19 cellular contexts compared by ENCODE assay signal in the genomic region with DNA sequence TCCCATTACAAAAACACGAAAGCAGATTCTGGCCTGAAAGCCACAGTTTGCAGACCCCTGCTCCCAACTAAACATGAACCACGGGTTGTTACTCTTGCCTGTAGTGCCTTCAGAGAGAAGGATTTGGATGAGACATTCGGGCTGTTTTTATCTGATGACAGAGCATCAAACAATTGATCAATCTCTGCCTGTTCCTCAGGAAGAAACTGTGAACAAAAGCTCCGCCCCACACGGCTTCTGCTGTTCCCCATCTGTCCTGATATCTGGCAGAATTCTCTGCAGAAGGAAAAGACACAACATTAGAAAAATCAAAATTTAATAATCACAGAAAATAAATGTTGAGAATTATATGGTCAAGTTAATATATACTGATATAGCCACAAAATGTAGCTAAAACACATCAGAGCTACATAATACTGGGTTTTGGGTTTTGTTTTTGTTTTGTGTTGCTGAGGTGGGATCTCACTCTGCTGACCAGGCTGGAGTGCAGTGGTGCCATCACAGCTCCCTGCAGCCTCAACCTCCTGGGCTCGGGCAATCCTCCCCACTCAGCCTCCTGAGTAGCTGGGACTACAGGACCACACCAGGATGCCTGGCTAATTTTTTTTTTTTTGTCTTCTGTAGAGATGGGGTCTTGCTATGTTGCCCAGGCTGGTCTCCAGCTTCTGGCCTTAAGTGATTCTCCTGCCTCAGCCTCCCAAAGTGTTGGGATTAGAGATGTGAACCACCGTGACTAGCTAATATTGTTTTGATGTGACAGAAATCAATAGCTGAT.
"Had no signal": no experiment of that assay in that cellular context is flagged by ENCODE, and none has a peak within 500 bp of the region (broad histone marks: within the 10 kb centered on the region; RNA-seq: fewer than 3 reads in every experiment).

No MANE protein-coding gene starts in this region.

- H3K4me1 ChIP-seq: body of pancreas had no signal

- H3K4me3 ChIP-seq: body of pancreas, cardiac muscle cell, esophagus muscularis mucosa, mucosa of descending colon had no signal

- H3K9me3 ChIP-seq: body of pancreas, esophagus muscularis mucosa, mucosa of descending colon had no signal

- H3K27me3 Mint-ChIP-seq: activated naive CD4-positive, alpha-beta T cell treated with anti-CD3 and anti-CD28 coated beads, Interleukin-2, amount 50 U/mL, for 24 hours; progenitor cell of endocrine pancreas had no signal

- H3K27ac Mint-ChIP-seq: activated naive CD4-positive, alpha-beta T cell treated with anti-CD3 and anti-CD28 coated beads, Interleukin-2, amount 50 U/mL, for 24 hours; activated T-helper 1 cell treated with anti-CD3 and anti-CD28 coated beads, Interleukin-12 subunit alpha, Interleukin-12 subunit beta, Interleukin-2, Interleukin-4 antibody, amounts not matched to agents 30 ng/mL and 10 ng/mL and 1 ng/mL, durations not matched to agents 14 hours and 24 hours and 36 hours; progenitor cell of endocrine pancreas; T-helper 1 cell treated with Interleukin-12 subunit alpha and Interleukin-12 subunit beta and Interleukin-4 antibody, amounts not matched to agents 30 μg/mL and 1 μg/mL, for 36 hours; WTC11 had no signal

- ATAC-seq: body of pancreas, left cardiac atrium, mucosa of descending colon, WTC11 had no signal

- H3K4me3 Mint-ChIP-seq: activated naive CD4-positive, alpha-beta T cell treated with anti-CD3 and anti-CD28 coated beads, Interleukin-2, amount 50 U/mL, for 24 hours; activated T-helper 1 cell treated with anti-CD3 and anti-CD28 coated beads, Interleukin-12 subunit alpha, Interleukin-12 subunit beta, Interleukin-2, Interleukin-4 antibody, amounts not matched to agents 30 ng/mL and 10 ng/mL and 1 ng/mL, durations not matched to agents 14 hours and 24 hours and 36 hours; T-helper 1 cell treated with Interleukin-12 subunit alpha and Interleukin-12 subunit beta and Interleukin-4 antibody, amounts not matched to agents 30 μg/mL and 1 μg/mL, for 36 hours; WTC11 had no signal

- H3K27me3 ChIP-seq: body of pancreas, cardiac muscle cell, esophagus muscularis mucosa had no signal

- H3K27ac ChIP-seq: body of pancreas, cardiac muscle cell, esophagus muscularis mucosa had no signal

- H3K4me1 Mint-ChIP-seq: activated naive CD4-positive, alpha-beta T cell treated with anti-CD3 and anti-CD28 coated beads, Interleukin-2, amount 50 U/mL, for 24 hours had no signal

- DNase-seq: activated gamma-delta T cell; anterior cingulate cortex; body of pancreas; effector memory CD4-positive, alpha-beta T cell; hypothalamus; left cardiac atrium; mesenchymal stem cell; mucosa of descending colon; occipital lobe; stimulated activated CD4-positive, alpha-beta T cell treated with anti-CD3 and anti-CD28 coated beads, Interleukin-4, amount 100 ng/mL, for 1 hour; stimulated activated naive CD4-positive, alpha-beta T cell; T1000 had no signal
